ENCODE assay signal across 24 cellular contexts in the genomic region with DNA sequence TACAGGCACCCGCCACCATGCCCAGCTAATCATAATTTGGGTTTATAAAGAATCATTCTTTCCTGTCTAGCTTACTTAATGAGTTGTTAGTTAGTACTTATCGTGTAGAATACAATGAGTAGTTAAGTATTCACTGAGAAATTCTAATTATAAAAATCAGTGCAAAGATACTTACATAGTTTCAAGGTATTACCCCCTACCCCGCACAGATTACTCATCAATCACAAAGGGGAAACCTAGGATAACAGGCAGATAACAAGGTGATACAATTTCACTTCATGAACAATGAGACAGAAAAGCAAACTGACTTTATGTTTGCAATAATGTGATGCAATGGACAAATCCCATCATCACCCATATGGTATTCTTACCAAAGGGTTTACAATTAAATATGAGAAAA.
"Had no signal": no experiment of that assay in that cellular context is flagged by ENCODE, and none has a peak within 500 bp of the region (broad histone marks: within the 10 kb centered on the region; RNA-seq: fewer than 3 reads in every experiment).

No MANE protein-coding gene starts in this region.

- H3K9me3 ChIP-seq: SJCRH30 had no signal

- H3K36me3 ChIP-seq: SJCRH30 had no signal

- H3K4me3 ChIP-seq: PC-9, SJCRH30, SK-N-MC had no signal

- H3K27me3 ChIP-seq: SJCRH30 had no signal

- DNase-seq: Karpas-422, MM.1S, MV-4-11, NCI-H1092, NCI-H1105, NCI-H1417 treated with DMSO at 0.1 percent for 48 hours, NCI-H1436 treated with DMSO at 0.1 percent for 48 hours, NCI-H1694 treated with DMSO at 0.1 percent for 48 hours, NCI-H2081, NCI-H2171 treated with DMSO at 0.1 percent for 48 hours, NCI-H2227 treated with DMSO at 0.1 percent for 48 hours, NCI-H446 treated with DMSO at 0.1 percent for 48 hours, NCI-H524 treated with DMSO at 0.1 percent for 48 hours, NCI-H526 treated with DMSO at 0.1 percent for 48 hours, NCI-H774, PC-9, SIG-M5, SJCRH30, T-cell had no signal

- ATAC-seq: Panc1, Right ventricle myocardium inferior, SK-N-SH treated with all-trans-retinoic acid at 6 μM for 48 hours, T-cell had no signal

- H3K27ac ChIP-seq: PC-9, RWPE1, SJCRH30, SK-N-MC had no signal

- H3K4me2 ChIP-seq: PC-9 had no signal
